ENCODE assay signal across 13 cellular contexts in the genomic region with DNA sequence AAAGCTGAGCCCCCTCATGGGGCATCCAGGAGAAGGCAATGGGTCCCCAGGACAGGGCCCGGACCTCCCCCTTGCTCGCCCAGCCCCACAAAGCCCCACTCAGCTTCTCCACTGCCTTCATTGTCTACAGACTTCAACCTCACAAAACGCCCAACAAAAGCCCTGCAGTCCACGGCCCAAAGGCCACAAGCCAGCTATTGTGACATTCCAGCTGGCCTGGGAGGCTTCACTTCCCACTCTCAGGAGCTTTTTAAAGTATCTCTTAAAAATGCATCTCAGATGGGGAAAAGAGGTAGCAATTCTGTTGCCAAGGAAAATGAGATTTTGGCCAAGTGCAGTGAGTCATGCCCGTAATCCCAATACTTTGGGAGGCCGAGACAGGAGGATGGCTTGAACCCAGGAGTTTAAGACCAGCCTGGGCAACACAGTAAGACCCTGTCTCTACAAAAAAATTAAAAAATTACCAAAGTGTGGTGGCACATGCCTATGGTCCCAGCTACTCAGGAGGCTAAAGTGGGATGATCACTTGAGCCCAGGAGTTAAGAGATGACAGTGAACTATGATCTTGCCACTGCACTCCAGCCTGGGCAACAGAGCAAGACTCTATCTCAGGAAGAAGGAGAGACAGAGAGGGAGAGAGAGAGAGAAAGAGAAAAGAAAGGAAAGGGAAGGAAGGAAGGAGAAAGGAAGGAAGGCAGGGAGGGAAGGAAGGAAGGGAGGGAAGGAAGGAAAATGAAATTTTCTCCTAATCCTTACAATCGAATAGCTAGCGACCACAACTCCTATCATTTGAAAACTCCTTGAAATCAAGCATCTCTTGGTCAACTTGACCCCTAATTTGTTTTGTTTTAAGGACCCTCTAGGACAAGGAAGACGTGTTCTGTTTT. TPM values are rescaled to one million over a fixed set of nuclear protein-coding genes. Genes with fewer than 3 reads are reported as not detected.
A peak's percentile ranks its signal among the peaks of the same experiment; 100 is the strongest.
DNase-seq lines count a peak whose midpoint lies in the region; ATAC-seq, FAIRE-seq and TF ChIP-seq lines count a peak whose summit lies in the region.
"Had no signal": no experiment of that assay in that cellular context is flagged by ENCODE, and none has a peak within 500 bp of the region (broad histone marks: within the 10 kb centered on the region; RNA-seq: fewer than 3 reads in every experiment).

No MANE protein-coding gene starts in this region.

- no peak for TF ChIP-seq POLR2A in HepG2 (IDR thresholded peaks at IDR 0.05; ENCODE audit: insufficient read depth in 1 of 2, low read depth in 2 of 2, low read length in 2 of 2)

- H3K4me1 ChIP-seq in HUES64 (ENCODE audit: insufficient read depth, low read length): peaks cover 22% of the 10 kb centered on the region; the same call in 1 of the 2 replicates
- peaks cover 54% of the 10 kb centered on the region for H3K4me1 ChIP-seq in HepG2 (ENCODE audit: insufficient read depth, low read length)
- no peaks in the 10 kb centered on the region for H3K4me1 ChIP-seq in colonic mucosa

- no TSS peak for BruUV-seq in HepG2 (replicated peaks; lab: Mats Ljungman, UMichigan)

- ATAC-seq in HepG2 (peak; percentile 31), HG03175 (IDR thresholded peaks at IDR 0.05; ENCODE audit: unreplicated experiment) (no peak)
- ATAC-seq: T-cell had no signal

- H3K9ac ChIP-seq in HUES64 (ENCODE audit: low read depth, low read length): peak overlapping the region; percentile 23; the same call in 1 of the 2 replicates
- peak overlapping the region; percentile 53; the same call in 1 of the 2 replicates for H3K9ac ChIP-seq in HepG2 (ENCODE audit: insufficient read depth, low read depth, low read length)
- peak overlapping the region in 1 of 2 donors; percentile 55 for H3K9ac ChIP-seq in colonic mucosa (ENCODE audit: low read depth in 2 of 2, low read length in 2 of 2)

- CTCF ChIA-PET in HepG2 (lab: Yijun Ruan, JAX; ENCODE audit: low intra/inter-chr PET ratio, low total read pairs): no interaction called here

- POLR2A ChIA-PET in HepG2 (lab: Yijun Ruan, JAX): interaction anchor here (1.2 kb wide), 1 partner anchor 31 kb away, joined by 3 read pairs; no protein-coding TSS in a partner anchor

- in situ Hi-C loops in HepG2 (cut with HindIII; ENCODE audit: extremely low pct_ligation_motif_present, low pct_unique_long_range_greater_than_20kb): no loop called here

- no peaks in the 10 kb centered on the region for H3K4me1 Mint-ChIP-seq in T-helper 2 cell treated with Interferon-gamma antibody and Interleukin-4, amounts not matched to agents 5 μg/mL and 100 μg/mL, for 36 hours (ENCODE audit: low read depth)

- H4K20me1 ChIP-seq in HepG2 (ENCODE audit: insufficient read depth, low read length): no peaks in the 10 kb centered on the region

- H3K4me3 ChIP-seq in HUES64 (ENCODE audit: low read length) (peak overlapping the region; percentile 38), dorsolateral prefrontal cortex (peak overlapping the region in 53 of 59 donors; percentile 1 to 68 (median 39)), HepG2 (replicated peaks in 1 of 3; ENCODE audit: insufficient read depth in 1 of 3, low read depth in 2 of 3, low read length in 3 of 3) (peak overlapping the region in 2 of 3 experiments; percentile 34 to 67; a peak in 4 of 6 replicates), colonic mucosa (no peak overlapping the region)

- TF ChIP-seq CTCF in dorsolateral prefrontal cortex (IDR thresholded peaks at IDR 0.05 in 54 of 56, conservative IDR thresholded peaks at IDR 0.05 in 2 of 56; ENCODE audit: low read depth in 1 of 56, partially characterized antibody in 56 of 56) (no peak), HepG2 (CRISPR knock-in tag; IDR thresholded peaks at IDR 0.05) (no peak), colonic mucosa (IDR thresholded peaks at IDR 0.05) (no peak)

- intact Hi-C loops in dorsolateral prefrontal cortex (cut with DNase I) (loop anchor here (1.0 kb wide), 1 partner anchor 31 kb away; the partner anchor contains the start of gene TARDBP (in 2 of the 2)), HepG2 (cut with micrococcal nuclease; ENCODE audit: unreplicated experiment) (no loop called here), colonic mucosa (cut with DNase I) (no loop called here)

- TF ChIP-seq EP300 in HepG2 (IDR thresholded peaks at IDR 0.05; ENCODE audit: low read depth in 2 of 2, low read length in 2 of 2) (no peak), HepG2 (CRISPR knock-in tag; IDR thresholded peaks at IDR 0.05; ENCODE audit: borderline replicate concordance) (no peak)

- FAIRE-seq in HepG2 (lab: Jason Lieb, UNC): no peak
- FAIRE-seq: urothelium cell line had no signal

- no peak for TF ChIP-seq RAD21 in HepG2 (CRISPR knock-in tag; IDR thresholded peaks at IDR 0.05)

- H3K9me3 ChIP-seq in HUES64 (ENCODE audit: insufficient read depth, low read depth, low read length): no peaks in the 10 kb centered on the region
- no peaks in the 10 kb centered on the region for H3K9me3 ChIP-seq in HepG2 (ENCODE audit: low read length)
- H3K9me3 ChIP-seq in colonic mucosa: no peaks in the 10 kb centered on the region
- H3K9me3 ChIP-seq: lower lobe of right lung had no signal

- no peaks in the 10 kb centered on the region for H3K9me3 Mint-ChIP-seq in T-helper 2 cell treated with Interferon-gamma antibody and Interleukin-4, amounts not matched to agents 5 μg/mL and 100 μg/mL, for 36 hours
- H3K9me3 Mint-ChIP-seq: T-cell had no signal

- WGBS in HUES64: 73% methylated on average over 9 of the region's 9 CpGs
- 41% methylated on average over 9 of the region's 9 CpGs for WGBS in HepG2 (ENCODE audit: low lambda C conversion rate)

- H3K27me3 ChIP-seq in HUES64 (ENCODE audit: insufficient read depth, low read length) (no peaks in the 10 kb centered on the region), dorsolateral prefrontal cortex (no peaks in the 10 kb centered on the region), HepG2 (ENCODE audit: control insufficient read depth in 1 of 2, insufficient read depth in 2 of 2, low read length in 2 of 2) (peaks cover 2 to 9% of the 10 kb centered on the region in 2 experiments; a peak in 4 of 5 replicates), colonic mucosa (no peaks in the 10 kb centered on the region)

- no peak overlapping the region for H3K4me3 Mint-ChIP-seq in T-helper 2 cell treated with Interferon-gamma antibody and Interleukin-4, amounts not matched to agents 5 μg/mL and 100 μg/mL, for 36 hours
- H3K4me3 Mint-ChIP-seq: T-cell had no signal

- H3K79me2 ChIP-seq in HepG2 (ENCODE audit: insufficient read depth, low read length): no peaks in the 10 kb centered on the region

- H3K36me3 ChIP-seq in HUES64 (ENCODE audit: insufficient read depth, low read length) (no peaks in the 10 kb centered on the region), HepG2 (replicated peaks in 1 of 2; ENCODE audit: control insufficient read depth in 1 of 2, insufficient read depth in 2 of 2, low read length in 2 of 2) (no peaks in the 10 kb centered on the region), colonic mucosa (no peaks in the 10 kb centered on the region)
- H3K36me3 ChIP-seq: lower lobe of right lung had no signal

- H3K27ac Mint-ChIP-seq in T-helper 2 cell treated with Interferon-gamma antibody and Interleukin-4, amounts not matched to agents 5 μg/mL and 100 μg/mL, for 36 hours: no peak overlapping the region
- H3K27ac Mint-ChIP-seq: T-cell had no signal

- peak overlapping the region; percentile 97; the same call in 1 of the 2 replicates for H3K27ac ChIP-seq in HUES64 (ENCODE audit: low read depth, low read length)
- H3K27ac ChIP-seq in dorsolateral prefrontal cortex: peak overlapping the region; percentile 45 to 98 (median 89)
- H3K27ac ChIP-seq in HepG2 (ENCODE audit: extremely low read length, insufficient read depth, low read length): no peak overlapping the region
- H3K27ac ChIP-seq in substantia nigra (ENCODE audit: low read depth, low read length, poor library complexity, severe bottlenecking): peak overlapping the region; percentile 92
- H3K27ac ChIP-seq in colonic mucosa: no peak overlapping the region

- DNase-seq in dorsolateral prefrontal cortex (peak; percentile 11 to 87 (median 84)), HepG2 (ENCODE audit: low spot score) (no peak), substantia nigra (lab: John Stamatoyannopoulos, UW) (peak in 47 of 49 donors; percentile 26 to 90 (median 75)), NCI-H345 treated with DMSO at 0.1 percent for 48 hours (lab: John Stamatoyannopoulos, UW; ENCODE audit: unreplicated experiment) (no peak), colonic mucosa (no peak)
- no peak for DNase-seq in T-helper 2 cell treated with Interferon-gamma antibody and Interleukin-4, amounts not matched to agents 5 μg/mL and 100 μg/mL, for 36 hours (ENCODE audit: low spot score)
- DNase-seq: DMS79, lower lobe of right lung, NCI-H2171 treated with DMSO at 0.1 percent for 48 hours, T-cell had no signal

- H3K27me3 Mint-ChIP-seq in T-helper 2 cell treated with Interferon-gamma antibody and Interleukin-4, amounts not matched to agents 5 μg/mL and 100 μg/mL, for 36 hours (ENCODE audit: low read depth): peaks cover 20% of the 10 kb centered on the region

- H3K4me2 ChIP-seq in HepG2 (ENCODE audit: low read depth, low read length): peak overlapping the region; percentile 94

- H2AFZ ChIP-seq in HepG2 (ENCODE audit: low read length): no peak overlapping the region

- H3K36me3 Mint-ChIP-seq in T-helper 2 cell treated with Interferon-gamma antibody and Interleukin-4, amounts not matched to agents 5 μg/mL and 100 μg/mL, for 36 hours (ENCODE audit: low read depth): no peaks in the 10 kb centered on the region
- H3K36me3 Mint-ChIP-seq: T-cell had no signal

RNA-seq across cellular contexts. Expression of gene TARDBP, which starts 31.4 kb away (rescaled TPM):
- polyA plus RNA-seq in HUES64 (2013, experiment 1 of 2): 302 TPM
- 275 TPM for polyA plus RNA-seq in HUES64 (2013, experiment 2 of 2)
- 100 to 1,000 TPM; 130 to 197 (median 159) TPM for total RNA-seq in dorsolateral prefrontal cortex
- 62.4 and 159 TPM in 2 replicates for total RNA-seq in HepG2 (2016; rRNA removed; fragmentation: Illumina TruSeq; extraction: Trizol)
- total RNA-seq in HepG2 (2016; cell fraction: cytosol; rRNA removed; fragmentation: Illumina TruSeq; extraction: Trizol; ENCODE audit: low read depth): 18.0 and 22.2 TPM in 2 replicates
- 61.9 and 166 TPM in 2 replicates for total RNA-seq in HepG2 (2016; cell fraction: insoluble cytoplasmic fraction; rRNA removed; fragmentation: Illumina TruSeq; extraction: Trizol)
- total RNA-seq in HepG2 (2016; cell fraction: membrane; rRNA removed; fragmentation: Illumina TruSeq; extraction: Trizol): 44.5 and 57.9 TPM in 2 replicates
- total RNA-seq in HepG2 (2016; cell fraction: nucleus; rRNA removed; fragmentation: Illumina TruSeq; extraction: Trizol): 75.1 and 75.6 TPM in 2 replicates
- 78.1 and 93.0 TPM in 2 replicates for polyA plus RNA-seq in HepG2 (2011; rRNA removed)
- 52.7 and 80.2 TPM in 2 replicates for polyA plus RNA-seq in HepG2 (2011; cell fraction: cytosol; rRNA removed)
- 205 and 230 TPM in 2 replicates for polyA plus RNA-seq in HepG2 (2011; cell fraction: nucleus; rRNA removed)
- polyA plus RNA-seq in HepG2 (2012): 127 and 172 TPM in 2 replicates
- 10.2 and 11.3 TPM in 2 replicates for polyA plus RNA-seq in HepG2 (2016; cell fraction: cytosol; fragmentation: Illumina TruSeq; extraction: Trizol; ENCODE audit: low read depth)
- 370 and 411 TPM in 2 replicates for polyA plus RNA-seq in HepG2 (2016; cell fraction: insoluble cytoplasmic fraction; fragmentation: Illumina TruSeq; extraction: Trizol; ENCODE audit: low read depth)
- 38.9 and 43.1 TPM in 2 replicates for polyA plus RNA-seq in HepG2 (2016; cell fraction: membrane; fragmentation: Illumina TruSeq; extraction: Trizol; ENCODE audit: low read depth)
- 236 and 265 TPM in 2 replicates for polyA plus RNA-seq in HepG2 (2016; cell fraction: nucleus; fragmentation: Illumina TruSeq; extraction: Trizol; ENCODE audit: insufficient read depth, low read depth)
- polyA minus RNA-seq in HepG2 (2011; rRNA and poly(A)+ RNA removed; ENCODE audit: low replicate concordance): 37.3 and 69.3 TPM in 2 replicates
- polyA minus RNA-seq in HepG2 (2011; cell fraction: cytosol; rRNA and poly(A)+ RNA removed): 75.8 and 85.2 TPM in 2 replicates
- polyA minus RNA-seq in HepG2 (2011; cell fraction: nucleus; rRNA and poly(A)+ RNA removed): 227 and 240 TPM in 2 replicates
- total RNA-seq in colonic mucosa: 100 to 1,000 TPM; 126 to 178 TPM

Comparison
In these comparisons a context has a peak if more than half of its experiments do, and no peak if none do; other contexts are left out.
1. H3K27ac ChIP-seq: peak in HUES64 (single experiment), dorsolateral prefrontal cortex (59 of 59) and substantia nigra (single experiment); none in HepG2 (single experiment) and colonic mucosa (single experiment).
2. DNase-seq: peak in dorsolateral prefrontal cortex (10 of 10) and substantia nigra (47 of 49); none in HepG2 (single experiment), NCI-H345 treated with DMSO at 0.1 percent for 48 hours (single experiment), colonic mucosa (single experiment) and T-helper 2 cell treated with Interferon-gamma antibody and Interleukin-4, amounts not matched to agents 5 μg/mL and 100 μg/mL, for 36 hours (single experiment).
3. intact Hi-C loops: an anchor here in dorsolateral prefrontal cortex (1.0 kb wide); none called in HepG2 and colonic mucosa.